ENCODE assay signal across 20 cellular contexts in genomic region chr13:32124743-32125142, GRCh38.
A peak's percentile ranks its signal among the peaks of the same experiment; 100 is the strongest.
DNase-seq lines count a peak whose midpoint lies in the region; ATAC-seq and TF ChIP-seq lines count a peak whose summit lies in the region.
"Had no signal": no experiment of that assay in that cellular context is flagged by ENCODE, and none has a peak within 500 bp of the region (broad histone marks: within the 10 kb centered on the region; RNA-seq: fewer than 3 reads in every experiment).

No MANE protein-coding gene starts in this region.

- H3K9me3 Mint-ChIP-seq in HFFc6 = peaks cover 13% of the 10 kb centered on the region
- H3K9me3 Mint-ChIP-seq: activated naive CD4-positive, alpha-beta T cell treated with anti-CD3 and anti-CD28 coated beads, Interleukin-2, amount 50 U/mL, for 72 hours had no signal

- H3K4me3 ChIP-seq in subcutaneous abdominal adipose tissue (ENCODE audit: low read depth in 1 of 5, low read length in 5 of 5) = no peak overlapping the region
- H3K4me3 ChIP-seq in effector memory CD4-positive, alpha-beta T cell (ENCODE audit: insufficient read depth, low read depth, low read length, poor library complexity, severe bottlenecking) = no peak overlapping the region
- H3K4me3 ChIP-seq: dorsolateral prefrontal cortex had no signal

- DNase-seq in HFFc6 (no peak), SIG-M5 (lab: John Stamatoyannopoulos, UW) (peak; percentile 16), left ventricle myocardium superior (no peak), NCI-H1417 (lab: John Stamatoyannopoulos, UW) (no peak)
- DNase-seq in activated CD4-positive, alpha-beta T cell treated with anti-CD3 and anti-CD28 coated beads for 4 hours = no peak
- no peak for DNase-seq in stimulated activated naive CD4-positive, alpha-beta T cell (lab: John Stamatoyannopoulos, UW)
- no peak for DNase-seq in effector memory CD4-positive, alpha-beta T cell
- DNase-seq: activated CD4-positive, alpha-beta T cell treated with anti-CD3 and anti-CD28 coated beads, Interleukin-2, amount 50 U/mL, for 48 hours; activated T-cell treated with anti-CD3 and anti-CD28 coated beads, Interleukin-2, amount 50 U/mL, for 4 hours; brain microvascular endothelial cell; dorsolateral prefrontal cortex; mesendoderm; NCI-H2029 treated with DMSO at 0.1 percent for 48 hours; NCI-H69; retina; SW 1271 had no signal

- H3K9me3 ChIP-seq in subcutaneous abdominal adipose tissue (ENCODE audit: control insufficient read depth in 5 of 5, low read length in 5 of 5) = no peaks in the 10 kb centered on the region
- no peaks in the 10 kb centered on the region for H3K9me3 ChIP-seq in effector memory CD4-positive, alpha-beta T cell (ENCODE audit: control insufficient read depth, low read length)

- peak overlapping the region; percentile 90 for H3K27ac Mint-ChIP-seq in HFFc6
- H3K27ac Mint-ChIP-seq: activated naive CD4-positive, alpha-beta T cell treated with anti-CD3 and anti-CD28 coated beads, Interleukin-2, amount 50 U/mL, for 72 hours; stimulated activated naive CD8-positive, alpha-beta T cell treated with anti-CD3 and anti-CD28 coated beads, Interleukin-15, Interleukin-2, amounts not matched to agents 100 ng/mL and 50 ng/mL, for 24 hours had no signal

- H3K4me1 ChIP-seq in subcutaneous abdominal adipose tissue (ENCODE audit: control insufficient read depth in 5 of 5, insufficient read depth in 5 of 5, low read length in 5 of 5) = peaks cover 0 to 17% (median 14%) of the 10 kb centered on the region in 5 donors
- H3K4me1 ChIP-seq in effector memory CD4-positive, alpha-beta T cell (ENCODE audit: control insufficient read depth, insufficient read depth, low read length, poor library complexity, severe bottlenecking) = no peaks in the 10 kb centered on the region

- H3K4me3 Mint-ChIP-seq in HFFc6 = peak overlapping the region; percentile 63
- H3K4me3 Mint-ChIP-seq: activated T-cell treated with anti-CD3 and anti-CD28 coated beads, Interleukin-2, amount 50 U/mL, for 4 hours; stimulated activated naive CD8-positive, alpha-beta T cell treated with anti-CD3 and anti-CD28 coated beads, Interleukin-15, Interleukin-2, amounts not matched to agents 100 ng/mL and 50 ng/mL, for 24 hours had no signal

- H3K27ac ChIP-seq in subcutaneous abdominal adipose tissue (ENCODE audit: low read depth, low read length) = peak overlapping the region; percentile 51
- H3K27ac ChIP-seq in effector memory CD4-positive, alpha-beta T cell (ENCODE audit: insufficient read depth, low read length, poor library complexity, severe bottlenecking) = no peak overlapping the region

- intact Hi-C loops in left ventricle myocardium superior (cut with micrococcal nuclease) = no loop called here

- TF ChIP-seq CTCF in HFFc6 (IDR thresholded peaks at IDR 0.05) = no peak

- peak; percentile 43 for ATAC-seq in left ventricle myocardium superior
- ATAC-seq: activated naive CD4-positive, alpha-beta T cell treated with anti-CD3 and anti-CD28 coated beads, Interleukin-2, amount 50 U/mL, for 72 hours; activated T-cell treated with anti-CD3 and anti-CD28 coated beads, Interleukin-2, amount 50 U/mL, for 4 hours; Panc1 had no signal

- H3K4me1 Mint-ChIP-seq in HFFc6 (ENCODE audit: low read depth) = peaks cover 63% of the 10 kb centered on the region

- no peaks in the 10 kb centered on the region for H3K27me3 ChIP-seq in subcutaneous abdominal adipose tissue (ENCODE audit: control insufficient read depth in 5 of 5, insufficient read depth in 4 of 5, low read length in 5 of 5)
- H3K27me3 ChIP-seq in effector memory CD4-positive, alpha-beta T cell (replicated peaks; ENCODE audit: control insufficient read depth, insufficient read depth, low read length, poor library complexity, severe bottlenecking) = no peaks in the 10 kb centered on the region
- H3K27me3 ChIP-seq: brain microvascular endothelial cell, dorsolateral prefrontal cortex had no signal

- H3K27me3 Mint-ChIP-seq in HFFc6 (ENCODE audit: insufficient read depth) = no peaks in the 10 kb centered on the region
- H3K27me3 Mint-ChIP-seq: stimulated activated naive CD8-positive, alpha-beta T cell treated with anti-CD3 and anti-CD28 coated beads, Interleukin-15, Interleukin-2, amounts not matched to agents 100 ng/mL and 50 ng/mL, for 24 hours had no signal

- peaks cover 28% of the 10 kb centered on the region for H3K36me3 Mint-ChIP-seq in HFFc6 (ENCODE audit: low read depth)

- no peaks in the 10 kb centered on the region for H3K36me3 ChIP-seq in subcutaneous abdominal adipose tissue (ENCODE audit: control insufficient read depth in 5 of 5, insufficient read depth in 5 of 5, low read length in 5 of 5)
- H3K36me3 ChIP-seq in effector memory CD4-positive, alpha-beta T cell (ENCODE audit: control insufficient read depth, insufficient read depth, low read length) = peaks cover 10% of the 10 kb centered on the region
- H3K36me3 ChIP-seq: brain microvascular endothelial cell had no signal

- no peak overlapping the region for H3K9ac ChIP-seq in subcutaneous abdominal adipose tissue (ENCODE audit: low read length in 5 of 5)
